Comparison of ENCODE assay signal across 1 cellular context in genomic region chr4:38605181-38605764, GRCh38.
TF ChIP-seq lines count a peak whose summit lies in the region.

No MANE protein-coding gene starts in this region.

TF ChIP-seq in WTC11, 78 proteins besides CTCF, POLR2A, EP300 and RAD21:
- no peak for TF ChIP-seq JAZF1 (CRISPR knock-in tag; IDR thresholded peaks at IDR 0.05)
- TF ChIP-seq ZMAT4 (CRISPR knock-in tag; IDR thresholded peaks at IDR 0.05), result no peak
- no peak for TF ChIP-seq ESRRA (CRISPR knock-in tag; IDR thresholded peaks at IDR 0.05; ENCODE audit: borderline replicate concordance)
- no peak for TF ChIP-seq FOXK1 (CRISPR knock-in tag; IDR thresholded peaks at IDR 0.05)
- TF ChIP-seq ATF1 (CRISPR knock-in tag; IDR thresholded peaks at IDR 0.05), result no peak
- TF ChIP-seq PRRX2 (CRISPR knock-in tag; IDR thresholded peaks at IDR 0.05), result no peak
- TF ChIP-seq SMAD3 (CRISPR knock-in tag; IDR thresholded peaks at IDR 0.05; ENCODE audit: borderline replicate concordance), result no peak
- no peak for TF ChIP-seq EMX1 (CRISPR knock-in tag; IDR thresholded peaks at IDR 0.05)
- no peak for TF ChIP-seq ZNF138 (CRISPR knock-in tag; conservative IDR thresholded peaks at IDR 0.05)
- no peak for TF ChIP-seq SOX15 (CRISPR knock-in tag; IDR thresholded peaks at IDR 0.05)
- no peak for TF ChIP-seq NR3C1 (CRISPR knock-in tag; conservative IDR thresholded peaks at IDR 0.05; ENCODE audit: low read depth)
- TF ChIP-seq MAX (CRISPR knock-in tag; IDR thresholded peaks at IDR 0.05), result no peak
- no peak for TF ChIP-seq CBFB (CRISPR knock-in tag; IDR thresholded peaks at IDR 0.05; ENCODE audit: low read depth)
- TF ChIP-seq TP53 (CRISPR knock-in tag; IDR thresholded peaks at IDR 0.05), result no peak
